7 cellular contexts compared by ENCODE assay signal in the genomic region with DNA sequence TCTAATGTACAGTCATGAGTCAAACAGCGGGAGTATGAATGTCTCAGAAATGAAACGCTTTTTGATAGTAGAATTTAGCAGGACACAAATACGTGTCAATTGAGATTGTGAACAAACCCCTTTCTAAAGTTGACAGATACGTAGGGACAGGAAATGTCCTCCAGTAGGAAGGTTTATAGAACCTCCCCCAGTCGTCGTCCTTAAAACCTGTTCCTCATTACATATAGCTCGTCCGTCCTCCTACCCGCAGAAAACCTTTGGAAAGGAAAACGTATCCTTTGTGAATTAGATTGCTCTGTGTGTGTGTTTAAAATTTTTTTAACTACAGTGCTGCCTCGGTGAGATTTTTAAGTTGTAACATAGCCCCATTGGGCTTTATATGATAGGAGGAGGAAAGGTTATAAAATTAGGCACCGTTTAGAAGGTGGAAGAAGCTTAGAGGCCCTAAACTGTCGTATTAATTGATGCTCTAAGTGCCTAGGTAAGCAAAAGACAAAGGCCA. TPM values are rescaled to one million over a fixed set of nuclear protein-coding genes. Genes with fewer than 3 reads are reported as not detected.
A peak's percentile ranks its signal among the peaks of the same experiment; 100 is the strongest.
DNase-seq lines count a peak whose midpoint lies in the region; ATAC-seq, FAIRE-seq and TF ChIP-seq lines count a peak whose summit lies in the region.

No MANE protein-coding gene starts in this region.

- H3K9me3 ChIP-seq in PC-3 (ENCODE audit: low read length) (no peaks in the 10 kb centered on the region), H1 (ENCODE audit: insufficient read depth in 2 of 2, low read depth in 1 of 2, low read length in 1 of 2) (no peaks in the 10 kb centered on the region), neutrophil (no peaks in the 10 kb centered on the region)

- no peaks in the 10 kb centered on the region for H3K9me2 ChIP-seq in PC-3 (replicated peaks; ENCODE audit: low read length)

- peak overlapping the region; percentile 40 for H4K5ac ChIP-seq in H1 (ENCODE audit: insufficient read length, low read depth, low read length)

- no peak overlapping the region; the same call in 1 of the 2 replicates for H3K18ac ChIP-seq in H1 (ENCODE audit: extremely low read depth, low read length)

- TF ChIP-seq CTCF in PC-3 (conservative IDR thresholded peaks at IDR 0.05; ENCODE audit: low read depth, low read length), result no peak
- no peak for TF ChIP-seq CTCF in H1 (IDR thresholded peaks at IDR 0.05; ENCODE audit: control extremely low read depth in 1 of 3, insufficient read depth in 1 of 3, low read depth in 1 of 3, low read length in 3 of 3)
- TF ChIP-seq CTCF in neutrophil (IDR thresholded peaks at IDR 0.05), result no peak

- WGBS in H1 (ENCODE audit: extremely low coverage in 1 of 2, insufficient coverage in 1 of 2, insufficient read length in 1 of 2, insufficient replicate concordance in 2 of 2, low coverage in 1 of 2, low lambda C conversion rate in 2 of 2, missing lambda C conversion rate in 1 of 2), 2 experiments, result 27% methylated on average over 13 of the region's 13 CpGs; no CpG with 5 or more reads in 1 of the 2 experiments

- H3K4me2 ChIP-seq in PC-3 (ENCODE audit: low read length) (peak overlapping the region; percentile 83), H1 (ENCODE audit: insufficient read depth in 1 of 2, low read depth in 2 of 2, low read length in 2 of 2) (peak overlapping the region; percentile 85 to 86)

- H3K27ac ChIP-seq in PC-3 (ENCODE audit: low read length) (peak overlapping the region; percentile 69), H1 (ENCODE audit: low read depth, low read length) (peak overlapping the region; percentile 90), neutrophil (peak overlapping the region; percentile 54)

- H3K9ac ChIP-seq in PC-3 (ENCODE audit: low read length) (peak overlapping the region; percentile 91), H1 (replicated peaks in 1 of 4; ENCODE audit: extremely low read depth in 1 of 4, low read depth in 3 of 4, low read length in 3 of 4) (peak overlapping the region in 2 of 4 experiments; percentile 88; a peak in 5 of 7 replicates)

- CTCF ChIA-PET in PC-3 (lab: Charles Lee), result interaction anchor here (1.5 kb wide), 1 partner anchor 25 kb away, joined by 3 read pairs; no protein-coding TSS in a partner anchor
- CTCF ChIA-PET in H1 (lab: Charles Lee; ENCODE audit: partially characterized antibody), result interaction anchor here (0.8 to 1.9 kb wide), 6 partner anchors 10 to 376 kb away, joined by 3 to 6 read pairs (median 3); no protein-coding TSS in a partner anchor

- TF ChIP-seq EP300 in H1 (IDR thresholded peaks at IDR 0.05; ENCODE audit: borderline replicate concordance in 1 of 2, low read depth in 2 of 2, low read length in 2 of 2), result no peak

- POLR2A ChIA-PET in PC-3 (lab: Charles Lee; ENCODE audit: unreplicated experiment), result interaction anchor here (0.8 kb wide), 1 partner anchor 70 kb away, joined by 3 read pairs; no protein-coding TSS in a partner anchor
- POLR2A ChIA-PET in H1 (lab: Charles Lee; ENCODE audit: partially characterized antibody), result interaction anchor here (0.7 to 4.9 kb wide), 25 partner anchors 8 to 191 kb away, joined by 3 to 69 read pairs (median 4); partner anchors contain the start of genes NKIRAS1 and RPL15

- peak; percentile 11 for ATAC-seq in GM21529 (IDR thresholded peaks at IDR 0.05; ENCODE audit: unreplicated experiment)
- ATAC-seq in PC-3, result peak; percentile 25
- no peak for ATAC-seq in GM21515 (IDR thresholded peaks at IDR 0.05; ENCODE audit: unreplicated experiment)

- no peak overlapping the region for H2BK120ac ChIP-seq in H1 (replicated peaks; ENCODE audit: low read depth, low read length)

- peaks cover 13% of the 10 kb centered on the region; the same call in 1 of the 2 replicates for H3K23me2 ChIP-seq in H1 (ENCODE audit: low read depth, low read length)

- H2BK20ac ChIP-seq in H1 (ENCODE audit: low read length), result no peak overlapping the region

- intact Hi-C loops in PC-3 (cut with micrococcal nuclease), result loop anchor here (5.0 kb wide), 6 partner anchors 57 to 693 kb away; partner anchors contain the start of gene UBE2E2

- H3K4me3 ChIP-seq in PC-3 (ENCODE audit: low read length) (peak overlapping the region; percentile 90), H1 (ENCODE audit: extremely low read depth in 1 of 4, insufficient read depth in 2 of 4, low read depth in 3 of 4, low read length in 4 of 4) (peak overlapping the region; percentile 42 to 87 (median 66)), neutrophil (ENCODE audit: low read depth in 1 of 2, low read length in 1 of 2) (peak overlapping the region; percentile 72 to 75)

- no peak overlapping the region for H2BK15ac ChIP-seq in H1 (ENCODE audit: low read length)

- peaks cover 22% of the 10 kb centered on the region; the same call in 1 of the 2 replicates for H3K36me3 ChIP-seq in PC-3 (ENCODE audit: low read depth, low read length)
- peaks cover 0 to 16% (median 2%) of the 10 kb centered on the region in 4 experiments; a peak in 3 of 8 replicates for H3K36me3 ChIP-seq in H1 (ENCODE audit: control insufficient read depth in 2 of 4, insufficient read depth in 4 of 4, low read length in 3 of 4)
- peaks cover 4% of the 10 kb centered on the region for H3K36me3 ChIP-seq in neutrophil

- no peak for TF ChIP-seq RAD21 in H1 (IDR thresholded peaks at IDR 0.05 in 1 of 2, conservative IDR thresholded peaks at IDR 0.05 in 1 of 2; ENCODE audit: low read depth in 2 of 2, low read length in 2 of 2)

- peak; percentile 61 for DNase-seq in PC-3
- no peak for DNase-seq in H1 (ENCODE audit: low read depth in 1 of 2, low spot score in 2 of 2)
- DNase-seq in stimulated activated CD4-positive, alpha-beta T cell treated with anti-CD3 and anti-CD28 coated beads, Interleukin-2, amount 100 ng/mL, for 48 hours, result no peak
- DNase-seq in HPDE6-E6E7 (ENCODE audit: extremely low spot score), result no peak

- H2AFZ ChIP-seq in PC-3 (ENCODE audit: low read length), result peak overlapping the region; percentile 77
- no peak overlapping the region for H2AFZ ChIP-seq in H1 (ENCODE audit: low read length)

- peak overlapping the region; percentile 48; the same call in 1 of the 2 replicates for H2BK5ac ChIP-seq in H1 (ENCODE audit: low read depth, low read length)

- H3F3A ChIP-seq in PC-3 (ENCODE audit: low read length, unreplicated experiment), result no peaks in the 10 kb centered on the region

- peaks cover 86% of the 10 kb centered on the region for H3K79me2 ChIP-seq in PC-3 (ENCODE audit: low read length)
- peaks cover 0 to 69% of the 10 kb centered on the region in 2 experiments; a peak in 3 of 4 replicates for H3K79me2 ChIP-seq in H1 (ENCODE audit: control insufficient read depth in 1 of 2, insufficient read depth in 2 of 2, low read length in 2 of 2)

- 0 out of 2 replicates have a peak, but pooled peaks cover 2% of the 10 kb centered on the region for H3K79me1 ChIP-seq in H1 (ENCODE audit: low read depth, low read length)

- H4K20me1 ChIP-seq in PC-3 (ENCODE audit: low read length) (peaks cover 22% of the 10 kb centered on the region), H1 (replicated peaks in 1 of 2; ENCODE audit: control insufficient read depth in 1 of 2, insufficient read depth in 2 of 2, low read length in 2 of 2) (peaks cover 0 to 4% of the 10 kb centered on the region in 2 experiments)

- H2BK12ac ChIP-seq in H1 (ENCODE audit: low read depth, low read length), result no peak overlapping the region

- H3K23ac ChIP-seq in H1 (ENCODE audit: insufficient read length), result no peak overlapping the region

- BruUV-seq in PC-3 (replicated peaks; lab: Mats Ljungman, UMichigan), result no TSS peak

- peaks cover 55% of the 10 kb centered on the region for H3K4me1 ChIP-seq in PC-3 (ENCODE audit: insufficient read depth, low read length)
- peaks cover 3 to 18% (median 11%) of the 10 kb centered on the region in 4 experiments; a peak in 5 of 7 replicates for H3K4me1 ChIP-seq in H1 (replicated peaks in 1 of 4; ENCODE audit: control insufficient read depth in 3 of 4, insufficient read depth in 4 of 4, low read length in 3 of 4)
- H3K4me1 ChIP-seq in neutrophil (ENCODE audit: control insufficient read depth in 1 of 2, insufficient read depth in 1 of 2, low read depth in 1 of 2, low read length in 1 of 2), result peaks cover 25 to 33% of the 10 kb centered on the region in 2 experiments

- H4K8ac ChIP-seq in H1 (ENCODE audit: extremely low read depth, insufficient read depth, low read length), result peak overlapping the region; percentile 96

- H3K14ac ChIP-seq in H1 (ENCODE audit: insufficient read length), result no peak overlapping the region

- TF ChIP-seq POLR2A in H1 (IDR thresholded peaks at IDR 0.05; ENCODE audit: control extremely low read depth in 1 of 2, low read depth in 2 of 2, low read length in 2 of 2), result no peak

- no peak overlapping the region for H4K91ac ChIP-seq in H1 (replicated peaks; ENCODE audit: insufficient read length, low read length)

- H3K27me3 ChIP-seq in PC-3 (ENCODE audit: low read length) (no peaks in the 10 kb centered on the region), H1 (replicated peaks in 1 of 4; ENCODE audit: control insufficient read depth in 3 of 4, extremely low read depth in 1 of 4, insufficient read depth in 3 of 4, low read length in 3 of 4) (no peaks in the 10 kb centered on the region), neutrophil (no peaks in the 10 kb centered on the region)

- peak overlapping the region; percentile 36 for H3K4ac ChIP-seq in H1 (replicated peaks; ENCODE audit: insufficient read length, low read depth, low read length)

- H2AK5ac ChIP-seq in H1 (ENCODE audit: low read depth, low read length), result no peak overlapping the region

- no peak overlapping the region for H3K56ac ChIP-seq in H1 (replicated peaks; ENCODE audit: insufficient read length, low read depth, low read length)

- FAIRE-seq in H1 (lab: Jason Lieb, UNC), result peak; percentile 28

TF ChIP-seq in H1, 55 proteins besides CTCF, POLR2A, EP300 and RAD21:
- TF ChIP-seq MAFK (IDR thresholded peaks at IDR 0.05; ENCODE audit: low read depth, low read length), result peak; percentile 26; the same call in 1 of the 2 replicates
- TF ChIP-seq HDAC2 (IDR thresholded peaks at IDR 0.05; ENCODE audit: borderline replicate concordance in 1 of 2, low read depth in 2 of 2, low read length in 2 of 2), result no peak

RNA-seq across cellular contexts. Expression of gene UBE2E1, which starts 4.1 kb away (rescaled TPM):
- total RNA-seq in PC-3 (2014; rRNA removed), result 90.1 and 117 TPM in 2 replicates
- total RNA-seq in H1 (2021; fragmentation: NEBNext Ultra II Directional; extraction: Animal tissue kit (Norgen Biotek cat#: 25700)), result 130 and 141 TPM in 2 replicates
- polyA plus RNA-seq in H1 (2011; rRNA removed), result 56.8 and 109 TPM in 2 replicates
- polyA plus RNA-seq in H1 (2011; cell fraction: cytosol; rRNA removed), result 109 TPM
- 50.2 TPM for polyA plus RNA-seq in H1 (2011; cell fraction: nucleus; rRNA removed)
- 99.3 to 185 TPM (median 114 TPM) in 4 replicates for polyA plus RNA-seq in H1 (2012, experiment 1 of 2)
- polyA plus RNA-seq in H1 (2012, experiment 2 of 2), result 26.5 TPM
- 152 TPM for polyA plus RNA-seq in H1 (2013, experiment 1 of 2)
- polyA plus RNA-seq in H1 (2013, experiment 2 of 2), result 161 TPM
- polyA minus RNA-seq in H1 (2011; rRNA and poly(A)+ RNA removed), result 62.1 and 106 TPM in 2 replicates
- polyA minus RNA-seq in H1 (2011; cell fraction: cytosol; rRNA and poly(A)+ RNA removed), result 82.1 TPM
- 70.1 TPM for polyA minus RNA-seq in H1 (2011; cell fraction: nucleus; rRNA and poly(A)+ RNA removed)
